Comparison of ENCODE assay signal across 10 cellular contexts in genomic region chr10:117537904-117538524, GRCh38. TPM values are rescaled to one million over a fixed set of nuclear protein-coding genes. Genes with fewer than 3 reads are reported as not detected.
A peak's percentile ranks its signal among the peaks of the same experiment; 100 is the strongest.
DNase-seq lines count a peak whose midpoint lies in the region; ATAC-seq and TF ChIP-seq lines count a peak whose summit lies in the region.
"Had no signal": no experiment of that assay in that cellular context is flagged by ENCODE, and none has a peak within 500 bp of the region (broad histone marks: within the 10 kb centered on the region; RNA-seq: fewer than 3 reads in every experiment).

No MANE protein-coding gene starts in this region.

- H3K27me3 ChIP-seq in BE2C, result peaks cover 95% of the 10 kb centered on the region
- peaks cover 0 to 99% of the 10 kb centered on the region in 2 experiments for H3K27me3 ChIP-seq in mesenchymal stem cell (ENCODE audit: control insufficient read depth in 1 of 2, insufficient read depth in 1 of 2, low read length in 2 of 2)
- peaks cover 0 to 100% of the 10 kb centered on the region in 2 donors for H3K27me3 ChIP-seq in tibial nerve

- H3K4me1 Mint-ChIP-seq in WTC11, result peaks cover 24% of the 10 kb centered on the region

- H3K36me3 Mint-ChIP-seq in WTC11, result no peaks in the 10 kb centered on the region

- no peak overlapping the region for H3K18ac ChIP-seq in mesenchymal stem cell (ENCODE audit: low read depth in 1 of 2, low read length in 2 of 2)

- H3K4me1 ChIP-seq in BE2C, result no peaks in the 10 kb centered on the region
- peaks cover 31% of the 10 kb centered on the region for H3K4me1 ChIP-seq in mesenchymal stem cell (ENCODE audit: control insufficient read depth, insufficient read depth, low read depth, low read length)
- peaks cover 0 to 68% (median 20%) of the 10 kb centered on the region in 4 donors for H3K4me1 ChIP-seq in tibial nerve

- CTCF ChIA-PET in WTC11 (lab: Charles Lee), result interaction anchor here (0.6 to 3.2 kb wide), 16 partner anchors 9 to 922 kb away, joined by 3 to 28 read pairs (median 4); no protein-coding TSS in a partner anchor

- no peaks in the 10 kb centered on the region for H3K9me3 Mint-ChIP-seq in WTC11

- H3K4me2 ChIP-seq in mesenchymal stem cell (ENCODE audit: low read length, poor library complexity, severe bottlenecking), result peak overlapping the region; percentile 12

- DNase-seq in BE2C (no peak), WTC11 (ENCODE audit: low spot score) (no peak), mesenchymal stem cell (no peak), tibial nerve (ENCODE audit: low spot score in 2 of 2) (no peak)
- DNase-seq in activated CD4-positive, CD25-positive, alpha-beta regulatory T cell (lab: John Stamatoyannopoulos, UW), result no peak
- DNase-seq: cerebellar nuclear complex had no signal

- no peak for TF ChIP-seq POLR2A in tibial nerve (IDR thresholded peaks at IDR 0.05)

- POLR2A ChIA-PET in WTC11 (lab: Charles Lee), result no interaction called here

- H3K79me1 ChIP-seq in mesenchymal stem cell (replicated peaks; ENCODE audit: low read length, poor library complexity, severe bottlenecking), result no peaks in the 10 kb centered on the region

- H3K4me3 Mint-ChIP-seq in WTC11, result peak overlapping the region; percentile 50

- H3K4ac ChIP-seq in mesenchymal stem cell (ENCODE audit: low read depth in 1 of 2, low read length in 2 of 2), result no peak overlapping the region

- H4K8ac ChIP-seq in mesenchymal stem cell (ENCODE audit: low read length), result no peak overlapping the region

- no peak overlapping the region for H2BK120ac ChIP-seq in mesenchymal stem cell (ENCODE audit: low read depth, low read length)

- H3K9ac ChIP-seq in mesenchymal stem cell (ENCODE audit: low read length), result peak overlapping the region; percentile 88

- H3K9me3 ChIP-seq in BE2C (no peaks in the 10 kb centered on the region), mesenchymal stem cell (ENCODE audit: control insufficient read depth, low read length) (no peaks in the 10 kb centered on the region), tibial nerve (no peaks in the 10 kb centered on the region)

- H3K4me3 ChIP-seq in BE2C (ENCODE audit: low read depth, low read length), result peak overlapping the region; percentile 25
- H3K4me3 ChIP-seq in mesenchymal stem cell (ENCODE audit: insufficient read depth in 1 of 2, low read depth in 1 of 2, low read length in 2 of 2), result peak overlapping the region in 1 of 2 experiments; percentile 68
- peak overlapping the region in 1 of 4 donors; percentile 16 for H3K4me3 ChIP-seq in tibial nerve

- H2BK5ac ChIP-seq in mesenchymal stem cell (ENCODE audit: low read depth, low read length, poor library complexity, severe bottlenecking), result no peak overlapping the region

- TF ChIP-seq EP300 in tibial nerve (IDR thresholded peaks at IDR 0.05), result no peak

- H3K27me3 Mint-ChIP-seq in WTC11 (ENCODE audit: low read depth), result peaks cover 99% of the 10 kb centered on the region

- H4K91ac ChIP-seq in mesenchymal stem cell (ENCODE audit: low read length), result no peak overlapping the region

- no peak overlapping the region for H2AFZ ChIP-seq in mesenchymal stem cell (ENCODE audit: low read depth, low read length)

- H2AK5ac ChIP-seq in mesenchymal stem cell (ENCODE audit: low read length, severe bottlenecking), result no peak overlapping the region

- no peaks in the 10 kb centered on the region for H3K36me3 ChIP-seq in BE2C
- no peaks in the 10 kb centered on the region for H3K36me3 ChIP-seq in mesenchymal stem cell (ENCODE audit: control insufficient read depth in 1 of 2, insufficient read depth in 2 of 2, low read depth in 1 of 2, low read length in 2 of 2)
- no peaks in the 10 kb centered on the region for H3K36me3 ChIP-seq in tibial nerve

- H3K27ac ChIP-seq in mesenchymal stem cell (ENCODE audit: low read length, poor library complexity, severe bottlenecking), result no peak overlapping the region
- H3K27ac ChIP-seq in tibial nerve, result no peak overlapping the region

- no peak overlapping the region for H2BK15ac ChIP-seq in mesenchymal stem cell (ENCODE audit: low read depth, poor library complexity, severe bottlenecking)

- H3K23ac ChIP-seq in mesenchymal stem cell (ENCODE audit: low read length in 2 of 2), result no peak overlapping the region

- no peak overlapping the region for H3K27ac Mint-ChIP-seq in WTC11

- H2BK12ac ChIP-seq in mesenchymal stem cell (ENCODE audit: low read length in 2 of 2), result no peak overlapping the region

- 12% methylated on average over 36 of the region's 38 CpGs for WGBS in mesenchymal stem cell
- 17 to 22% methylated on average over 38 of the region's 38 CpGs for WGBS in tibial nerve, 2 donors

- no peak overlapping the region for H3K14ac ChIP-seq in mesenchymal stem cell (ENCODE audit: low read length in 2 of 2)

- TF ChIP-seq CTCF in BE2C (IDR thresholded peaks at IDR 0.05; ENCODE audit: low read depth, low read length), result no peak
- TF ChIP-seq CTCF in WTC11 (IDR thresholded peaks at IDR 0.05), result no peak
- no peak for TF ChIP-seq CTCF in tibial nerve (IDR thresholded peaks at IDR 0.05)

- ATAC-seq in GM19463 (IDR thresholded peaks at IDR 0.05; ENCODE audit: unreplicated experiment), result peak; percentile 57
- ATAC-seq in WTC11, result no peak
- ATAC-seq in HG03039 (IDR thresholded peaks at IDR 0.05; ENCODE audit: unreplicated experiment), result no peak
- no peak for ATAC-seq in GM21619 (IDR thresholded peaks at IDR 0.05; ENCODE audit: unreplicated experiment)
- ATAC-seq: sciatic nerve had no signal

TF ChIP-seq in WTC11, 78 proteins besides CTCF, POLR2A, EP300 and RAD21 (continues in another document):
- TF ChIP-seq RELA (CRISPR knock-in tag; IDR thresholded peaks at IDR 0.05; ENCODE audit: borderline replicate concordance) (no peak), FOXP4 (CRISPR knock-in tag; IDR thresholded peaks at IDR 0.05) (no peak), ZMAT4 (CRISPR knock-in tag; IDR thresholded peaks at IDR 0.05) (no peak), ZNF121 (CRISPR knock-in tag; IDR thresholded peaks at IDR 0.05) (no peak), PRRX2 (CRISPR knock-in tag; IDR thresholded peaks at IDR 0.05) (no peak), KAT7 (CRISPR knock-in tag; IDR thresholded peaks at IDR 0.05; ENCODE audit: borderline replicate concordance) (no peak), HMGA2 (CRISPR knock-in tag; IDR thresholded peaks at IDR 0.05) (no peak), IRF2 (CRISPR knock-in tag; IDR thresholded peaks at IDR 0.05; ENCODE audit: borderline replicate concordance, low read depth) (no peak), GTF2I (CRISPR knock-in tag; conservative IDR thresholded peaks at IDR 0.05) (no peak), USF1 (CRISPR knock-in tag; IDR thresholded peaks at IDR 0.05) (no peak), ELF4 (CRISPR knock-in tag; IDR thresholded peaks at IDR 0.05; ENCODE audit: low read depth) (no peak), STAT6 (CRISPR knock-in tag; conservative IDR thresholded peaks at IDR 0.05; ENCODE audit: low read depth) (no peak), NR3C1 (CRISPR knock-in tag; conservative IDR thresholded peaks at IDR 0.05; ENCODE audit: low read depth) (no peak), NFYB (CRISPR knock-in tag; conservative IDR thresholded peaks at IDR 0.05; ENCODE audit: low read depth) (no peak), TCF7 (CRISPR knock-in tag; IDR thresholded peaks at IDR 0.05; ENCODE audit: low read depth) (no peak)

RNA-seq across cellular contexts. Expression of gene EMX2, which starts 4.5 kb away (rescaled TPM):
- not detected for polyA plus RNA-seq in BE2C (2012; ENCODE audit: insufficient read depth, insufficient read length, low read depth)
- total RNA-seq in WTC11 (2021) (not detected in 3 replicates), tibial nerve (1 to 10 TPM in 2 of 4 donors, under 1 TPM in 2; 0.44 to 2.3 (median 1.1) TPM)
- polyA plus RNA-seq in mesenchymal stem cell (2013, experiment 1 of 2), result not detected
- polyA plus RNA-seq in mesenchymal stem cell (2013, experiment 2 of 2), result not detected
